Comparison of ENCODE assay signal across 13 cellular contexts in the genomic region with DNA sequence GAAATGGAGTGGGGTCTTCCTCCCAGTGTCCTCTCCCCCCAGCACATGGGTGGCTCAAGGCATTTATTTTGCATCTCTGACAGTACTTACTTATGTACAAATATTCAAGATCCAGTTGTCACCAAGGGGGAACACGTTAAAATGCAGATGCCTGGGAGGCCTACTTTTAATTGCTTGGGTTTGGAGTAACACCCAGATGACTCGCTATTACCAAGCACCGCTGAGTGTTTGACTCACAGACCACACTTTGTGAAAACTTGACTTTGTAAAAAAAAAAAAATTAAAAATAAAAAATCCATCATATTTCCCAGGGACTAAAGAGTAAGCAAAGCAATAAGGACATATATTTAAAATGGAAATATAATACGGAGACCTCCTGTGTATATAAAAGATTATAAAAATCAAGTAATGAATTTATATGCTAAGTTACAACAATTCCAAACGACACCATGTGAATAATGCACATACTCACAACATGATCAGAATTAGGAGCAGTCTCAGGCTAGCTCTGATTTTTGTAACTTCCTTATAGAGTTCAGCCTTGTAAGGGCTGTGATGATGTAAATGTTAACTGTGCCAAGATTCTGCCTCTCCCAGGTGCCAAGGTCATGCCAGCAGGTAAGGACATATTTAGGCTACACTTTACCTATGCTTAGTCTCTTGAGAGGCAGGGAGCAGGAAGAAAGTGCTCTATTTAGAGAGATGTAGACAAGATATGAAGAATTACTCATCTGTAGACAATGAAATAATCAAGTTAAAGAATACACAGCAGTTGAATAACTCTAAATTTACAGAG. TPM values are rescaled to one million over a fixed set of nuclear protein-coding genes. Genes with fewer than 3 reads are reported as not detected.
DNase-seq lines count a peak whose midpoint lies in the region; ATAC-seq and TF ChIP-seq lines count a peak whose summit lies in the region.
"Had no signal": no experiment of that assay in that cellular context is flagged by ENCODE, and none has a peak within 500 bp of the region (broad histone marks: within the 10 kb centered on the region; RNA-seq: fewer than 3 reads in every experiment).

No MANE protein-coding gene starts in this region.

- H3K4me1 ChIP-seq in breast epithelium (no peaks in the 10 kb centered on the region), PC-9 (replicated peaks; ENCODE audit: insufficient read depth) (peaks cover 19% of the 10 kb centered on the region), upper lobe of right lung (no peaks in the 10 kb centered on the region), heart left ventricle (peaks cover 0 to 19% (median 0%) of the 10 kb centered on the region in 12 donors)
- H3K4me1 ChIP-seq: right lobe of liver had no signal

- H3K36me3 ChIP-seq in breast epithelium (no peaks in the 10 kb centered on the region), PC-9 (ENCODE audit: low read depth) (no peaks in the 10 kb centered on the region), upper lobe of right lung (no peaks in the 10 kb centered on the region), heart left ventricle (no peaks in the 10 kb centered on the region)
- H3K36me3 ChIP-seq: right lobe of liver had no signal

- peaks cover 6% of the 10 kb centered on the region; the same call in 1 of the 2 replicates for H3F3A ChIP-seq in PC-9 (ENCODE audit: insufficient read depth, low read depth)

- H4K20me1 ChIP-seq in PC-9 (ENCODE audit: insufficient read depth), result no peaks in the 10 kb centered on the region

- no peak overlapping the region for H3K4me3 Mint-ChIP-seq in MCF 10A (ENCODE audit: unreplicated experiment)
- H3K4me3 Mint-ChIP-seq: activated naive CD8-positive, alpha-beta T cell treated with anti-CD3 and anti-CD28 coated beads, Interleukin-2, amount 10 ng/mL, durations not matched to agents 7 days and 5 days had no signal

- peak overlapping the region; percentile 20; the same call in 1 of the 2 replicates for H2AFZ ChIP-seq in PC-9

- H3K27ac Mint-ChIP-seq in MCF 10A (ENCODE audit: low read depth, unreplicated experiment), result peak overlapping the region; percentile 78
- H3K27ac Mint-ChIP-seq: activated naive CD8-positive, alpha-beta T cell treated with anti-CD3 and anti-CD28 coated beads, Interleukin-2, amount 10 ng/mL, durations not matched to agents 7 days and 5 days had no signal

- no peaks in the 10 kb centered on the region for H3K27me3 Mint-ChIP-seq in MCF 10A (ENCODE audit: insufficient read depth, unreplicated experiment)
- H3K27me3 Mint-ChIP-seq: activated naive CD8-positive, alpha-beta T cell treated with anti-CD3 and anti-CD28 coated beads, Interleukin-2, amount 10 ng/mL, durations not matched to agents 7 days and 5 days had no signal

- DNase-seq in MCF 10A (ENCODE audit: unreplicated experiment) (peak; percentile 42), breast epithelium (ENCODE audit: low spot score in 2 of 2) (no peak), PC-9 (peak; percentile 41 to 82), fibroblast of the aortic adventitia (ENCODE audit: low read depth) (peak; percentile 39), upper lobe of right lung (no peak), heart left ventricle (no peak), NCI-H446 treated with DMSO at 0.1 percent for 48 hours (lab: John Stamatoyannopoulos, UW) (no peak)
- DNase-seq: activated naive CD8-positive, alpha-beta T cell treated with anti-CD3 and anti-CD28 coated beads, Interleukin-2, amount 10 ng/mL, durations not matched to agents 7 days and 5 days; Caco-2; hippocampal formation; NCI-H1694; right lobe of liver had no signal

- TF ChIP-seq CTCF in MCF 10A (IDR thresholded peaks at IDR 0.05; ENCODE audit: unreplicated experiment), result no peak
- no peak for TF ChIP-seq CTCF in breast epithelium (IDR thresholded peaks at IDR 0.05)
- no peak for TF ChIP-seq CTCF in PC-9 (conservative IDR thresholded peaks at IDR 0.05)
- no peak for TF ChIP-seq CTCF in fibroblast of the aortic adventitia (IDR thresholded peaks at IDR 0.05; ENCODE audit: insufficient read depth, low read length)
- no peak for TF ChIP-seq CTCF in upper lobe of right lung (IDR thresholded peaks at IDR 0.05)
- no peak for TF ChIP-seq CTCF in heart left ventricle (IDR thresholded peaks at IDR 0.05)

- TF ChIP-seq POLR2A in breast epithelium (IDR thresholded peaks at IDR 0.05), result no peak
- TF ChIP-seq POLR2A in heart left ventricle (IDR thresholded peaks at IDR 0.05), result no peak

- POLR2A ChIA-PET in MCF 10A (lab: Yijun Ruan, JAX), result interaction anchor here (0.8 to 1.0 kb wide), 2 partner anchors 44 to 282 kb away, joined by 4 to 5 read pairs; no protein-coding TSS in a partner anchor
- POLR2A ChIA-PET in PC-9 (lab: Charles Lee; ENCODE audit: unreplicated experiment), result interaction anchor here (0.5 to 1.0 kb wide), 5 partner anchors 13 to 363 kb away, joined by 3 to 5 read pairs (median 3); no protein-coding TSS in a partner anchor

- BruUV-seq in MCF 10A (replicated peaks; lab: Mats Ljungman, UMichigan) (no TSS peak), PC-9 (replicated peaks; lab: Mats Ljungman, UMichigan) (no TSS peak)

- no peaks in the 10 kb centered on the region for H3K9me2 ChIP-seq in PC-9 (ENCODE audit: insufficient read depth)

- H3K4me2 ChIP-seq in PC-9, result peak overlapping the region; percentile 8; the same call in 1 of the 2 replicates

- H3K36me3 Mint-ChIP-seq in MCF 10A (ENCODE audit: insufficient read depth, unreplicated experiment), result no peaks in the 10 kb centered on the region

- H3K4me3 ChIP-seq in breast epithelium (no peak overlapping the region), PC-9 (no peak overlapping the region), fibroblast of the aortic adventitia (ENCODE audit: low read depth, low read length) (no peak overlapping the region), upper lobe of right lung (no peak overlapping the region), heart left ventricle (no peak overlapping the region)
- H3K4me3 ChIP-seq: right lobe of liver had no signal

- H3K4me1 Mint-ChIP-seq in MCF 10A (ENCODE audit: insufficient read depth, unreplicated experiment), result peaks cover 5% of the 10 kb centered on the region

- CTCF ChIA-PET in MCF 10A (lab: Yijun Ruan, JAX) (interaction anchor here (0.6 to 0.9 kb wide), 2 partner anchors 20 to 504 kb away, joined by 3 to 4 read pairs; no protein-coding TSS in a partner anchor), PC-9 (lab: Charles Lee) (no interaction called here)

- H3K9me3 Mint-ChIP-seq in MCF 10A (ENCODE audit: unreplicated experiment), result no peaks in the 10 kb centered on the region
- H3K9me3 Mint-ChIP-seq: activated naive CD8-positive, alpha-beta T cell treated with anti-CD3 and anti-CD28 coated beads, Interleukin-2, amount 10 ng/mL, durations not matched to agents 7 days and 5 days had no signal

- peak; percentile 59 for ATAC-seq in upper lobe of right lung
- ATAC-seq in heart left ventricle, result no peak
- ATAC-seq in HG03469 (IDR thresholded peaks at IDR 0.05; ENCODE audit: unreplicated experiment), result no peak
- ATAC-seq: right lobe of liver had no signal

- H3K9me3 ChIP-seq in breast epithelium, result no peaks in the 10 kb centered on the region
- 0 out of 2 replicates have a peak, but pooled peaks cover 4% of the 10 kb centered on the region for H3K9me3 ChIP-seq in PC-9 (ENCODE audit: insufficient read depth, low read depth)
- H3K9me3 ChIP-seq in upper lobe of right lung, result no peaks in the 10 kb centered on the region
- no peaks in the 10 kb centered on the region for H3K9me3 ChIP-seq in heart left ventricle
- H3K9me3 ChIP-seq: Caco-2, right lobe of liver had no signal

- no peaks in the 10 kb centered on the region for H3K79me2 ChIP-seq in PC-9 (ENCODE audit: low read depth)

- 91 to 93% (median 92%) methylated on average over 5 of the region's 5 CpGs for WGBS in heart left ventricle, 4 donors

- intact Hi-C loops in MCF 10A (cut with micrococcal nuclease) (no loop called here), breast epithelium (cut with DNase I; ENCODE audit: low total_unique reads) (no loop called here), PC-9 (cut with micrococcal nuclease; ENCODE audit: unreplicated experiment) (loop anchor here (2.0 kb wide), 1 partner anchor 44 kb away; no protein-coding TSS in a partner anchor), upper lobe of right lung (cut with DNase I) (no loop called here), heart left ventricle (cut with DNase I) (no loop called here)

- H3K27me3 ChIP-seq in breast epithelium, result no peaks in the 10 kb centered on the region
- no peaks in the 10 kb centered on the region for H3K27me3 ChIP-seq in PC-9 (ENCODE audit: insufficient read depth, low read depth)
- H3K27me3 ChIP-seq in upper lobe of right lung, result no peaks in the 10 kb centered on the region
- H3K27me3 ChIP-seq in heart left ventricle, result no peaks in the 10 kb centered on the region
- H3K27me3 ChIP-seq: right lobe of liver had no signal

- peak overlapping the region in 1 of 2 donors; percentile 66 for H3K27ac ChIP-seq in breast epithelium
- H3K27ac ChIP-seq in PC-9, result peak overlapping the region; percentile 48
- H3K27ac ChIP-seq in upper lobe of right lung, result no peak overlapping the region
- no peak overlapping the region for H3K27ac ChIP-seq in heart left ventricle
- H3K27ac ChIP-seq: right lobe of liver had no signal

RNA-seq across cellular contexts. Expression of gene AGR3, which starts 53.4 kb away (rescaled TPM):
- total RNA-seq in MCF 10A (2022) (not detected in 2 replicates), breast epithelium (10 to 100 TPM in 2 of 3 donors, not detected in 1; 32.1 to 37.3 TPM), PC-9 (2021) (0.57 and 0.63 TPM in 2 replicates), fibroblast of the aortic adventitia (ENCODE audit: low replicate concordance) (not detected in 2 replicates), upper lobe of right lung (37.2 TPM), heart left ventricle (not detected)
- not detected for polyA plus RNA-seq in heart left ventricle
- total RNA-seq: activated naive CD8-positive, alpha-beta T cell treated with anti-CD3 and anti-CD28 coated beads, Interleukin-2, amount 10 ng/mL, durations not matched to agents 7 days and 5 days; right lobe of liver had no signal

Comparison
In these comparisons a context has a peak if more than half of its experiments do, and no peak if none do; other contexts are left out.
1. DNase-seq: peak in MCF 10A (single experiment), PC-9 (2 of 2) and fibroblast of the aortic adventitia (single experiment); none in breast epithelium (0 of 2), upper lobe of right lung (single experiment), heart left ventricle (0 of 5) and NCI-H446 treated with DMSO at 0.1 percent for 48 hours (single experiment).